In the genomic region with DNA sequence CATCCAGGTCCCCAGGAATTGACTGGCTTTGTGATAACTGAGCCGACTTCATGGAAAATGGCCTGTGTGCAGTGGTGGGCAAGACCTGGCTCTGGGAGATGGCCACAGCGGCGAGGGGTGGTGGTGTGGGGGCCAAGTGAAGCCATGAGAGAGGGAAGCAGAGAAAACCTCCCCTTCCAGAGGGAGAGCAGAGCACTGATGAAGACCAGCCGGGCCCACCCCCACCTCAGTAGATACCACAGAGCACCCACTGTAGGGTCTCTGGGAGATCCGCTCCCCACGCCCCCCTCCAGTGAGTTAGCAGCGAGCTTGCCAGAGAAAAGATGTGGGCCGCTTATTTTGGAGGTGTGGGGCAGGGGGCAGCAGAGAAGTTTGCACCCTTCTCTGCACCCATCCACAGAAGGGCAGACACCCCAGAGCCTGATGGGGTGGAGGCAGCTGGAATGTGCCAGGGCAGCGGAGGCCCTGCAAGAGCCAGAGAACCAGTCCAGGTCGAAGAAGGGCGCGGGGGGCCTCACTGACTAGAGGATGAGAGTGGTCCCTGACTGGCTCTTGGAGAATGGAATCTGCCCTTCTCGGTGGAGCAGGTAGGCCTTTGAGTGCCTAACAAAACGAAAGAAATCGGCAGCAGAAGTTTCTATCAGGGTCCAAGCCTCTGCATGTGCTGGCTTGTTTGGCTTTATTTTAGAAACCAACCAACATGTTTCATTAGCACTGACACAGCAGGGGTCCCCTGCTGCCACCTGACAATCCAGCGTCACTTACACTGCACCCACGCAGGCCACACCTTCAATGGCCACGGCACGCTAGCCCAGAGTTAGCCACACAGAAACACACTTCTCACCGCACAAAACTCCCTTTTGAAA, we compare ENCODE assay signal across 9 cellular contexts. TPM values are rescaled to one million over a fixed set of nuclear protein-coding genes. Genes with fewer than 3 reads are reported as not detected.
DNase-seq lines count a peak whose midpoint lies in the region; ATAC-seq, FAIRE-seq and TF ChIP-seq lines count a peak whose summit lies in the region.
"Had no signal": no experiment of that assay in that cellular context is flagged by ENCODE, and none has a peak within 500 bp of the region (broad histone marks: within the 10 kb centered on the region; RNA-seq: fewer than 3 reads in every experiment).

No MANE protein-coding gene starts in this region.

- FAIRE-seq in RCC 7860 (lab: Jason Lieb, UNC), result no peak

- H3K27ac ChIP-seq in RWPE1, result peak overlapping the region; percentile 81
- H3K27ac ChIP-seq in epithelial cell of prostate, result peak overlapping the region; percentile 50
- H3K27ac ChIP-seq in spleen, result peak overlapping the region in 5 of 8 donors; percentile 65 to 84 (median 78)

- TF ChIP-seq CTCF in RWPE1 (conservative IDR thresholded peaks at IDR 0.05; ENCODE audit: low read depth) (no peak), spleen (IDR thresholded peaks at IDR 0.05 in 8 of 11, conservative IDR thresholded peaks at IDR 0.05 in 3 of 11) (no peak)

- POLR2A ChIA-PET in RWPE1 (lab: Yijun Ruan, JAX; ENCODE audit: low non-redundant PET), result no interaction called here

- peak overlapping the region in 3 of 8 donors; percentile 45 to 75 (median 65) for H3K4me3 ChIP-seq in spleen

- CTCF ChIA-PET in RWPE1 (lab: Yijun Ruan, JAX), result interaction anchor here (1.2 kb wide), 1 partner anchor 29 kb away, joined by 6 read pairs; the partner anchor contains the start of gene MELTF

- intact Hi-C loops in spleen (cut with DNase I; ENCODE audit: low total_unique reads), result no loop called here

- 93 to 96% (median 95%) methylated on average over 19 to 20 of the region's 20 CpGs for WGBS in spleen, 5 donors

- ATAC-seq in GM21576 (IDR thresholded peaks at IDR 0.05; ENCODE audit: unreplicated experiment), result no peak

- H3K27me3 ChIP-seq in spleen (replicated peaks in 1 of 7), result peaks cover 0 to 16% (median 0%) of the 10 kb centered on the region in 7 donors

- TF ChIP-seq POLR2A in spleen (IDR thresholded peaks at IDR 0.05), result no peak

- H3K9me3 ChIP-seq in spleen, result no peaks in the 10 kb centered on the region

- peaks cover 0 to 21% (median 17%) of the 10 kb centered on the region in 6 donors for H3K4me1 ChIP-seq in spleen

- DNase-seq in NCI-H2171 treated with DMSO at 0.1 percent for 48 hours (lab: John Stamatoyannopoulos, UW) (peak; percentile 30), NCI-H2171 (lab: John Stamatoyannopoulos, UW) (no peak), RWPE1 (ENCODE audit: low spot score) (no peak), epithelial cell of prostate (ENCODE audit: low read depth, low spot score) (no peak), spleen (peak; percentile 60), RCC 7860 (ENCODE audit: low spot score) (no peak)
- no peak for DNase-seq in stimulated activated CD4-positive, alpha-beta T cell treated with anti-CD3 and anti-CD28 coated beads, Interleukin-15, amount 100 ng/mL, for 24 hours
- DNase-seq: SHP77 treated with DMSO at 0.1 percent for 48 hours had no signal

- H3K36me3 ChIP-seq in spleen, result no peaks in the 10 kb centered on the region

RNA-seq across cellular contexts. Expression of gene MELTF, which starts 28.3 kb away (rescaled TPM):
- 1 to 10 TPM in 5 of 7 donors, under 1 TPM in 2; 0.65 to 3.9 (median 1.8) TPM for total RNA-seq in spleen
- polyA plus RNA-seq in spleen, result under 1 TPM; 0.41 to 0.77 (median 0.67) TPM

RNA-seq across cellular contexts. Expression of gene PIGZ, which starts 32.7 kb away (rescaled TPM):
- 1 to 10 TPM; 2.0 to 5.1 (median 2.6) TPM for total RNA-seq in spleen
- 1 to 10 TPM; 2.0 to 2.6 (median 2.2) TPM for polyA plus RNA-seq in spleen

RNA-seq across cellular contexts. Expression of gene NCBP2, which starts 59.0 kb away (rescaled TPM):
- 10 to 100 TPM; 44.6 to 50.2 (median 48.7) TPM for total RNA-seq in spleen
- 10 to 100 TPM; 53.7 to 61.1 (median 56.9) TPM for polyA plus RNA-seq in spleen

Comparison
In these comparisons a context has a peak if more than half of its experiments do, and no peak if none do; other contexts are left out.
1. DNase-seq: peak in NCI-H2171 treated with DMSO at 0.1 percent for 48 hours (single experiment) and spleen (single experiment); none in NCI-H2171 (single experiment), RWPE1 (single experiment), epithelial cell of prostate (single experiment), stimulated activated CD4-positive, alpha-beta T cell treated with anti-CD3 and anti-CD28 coated beads, Interleukin-15, amount 100 ng/mL, for 24 hours (single experiment) and RCC 7860 (single experiment).
2. Peak in every context shown above with its lines, with median percentiles within 50 percentile points of each other: H3K27ac ChIP-seq.